1 cellular context compared by ENCODE assay signal in genomic region chr1:26404641-26405040, GRCh38.
TF ChIP-seq lines count a peak whose summit lies in the region.

No MANE protein-coding gene starts in this region.

TF ChIP-seq in HepG2, 621 proteins besides CTCF, POLR2A, EP300 and RAD21:
- TF ChIP-seq ZNF512B (CRISPR knock-in tag; IDR thresholded peaks at IDR 0.05; ENCODE audit: borderline replicate concordance) (no peak), ZEB1 (IDR thresholded peaks at IDR 0.05; ENCODE audit: insufficient replicate concordance, low read depth) (no peak), KDM3A (CRISPR knock-in tag; IDR thresholded peaks at IDR 0.05; ENCODE audit: low read depth) (no peak), TFDP2 (CRISPR knock-in tag; IDR thresholded peaks at IDR 0.05) (no peak), SP4 (CRISPR knock-in tag; IDR thresholded peaks at IDR 0.05) (no peak), CREM (IDR thresholded peaks at IDR 0.05) (no peak), CREM (CRISPR knock-in tag; IDR thresholded peaks at IDR 0.05) (no peak), ATRX (CRISPR knock-in tag; IDR thresholded peaks at IDR 0.05; ENCODE audit: borderline replicate concordance) (no peak), ZNF609 (CRISPR knock-in tag; IDR thresholded peaks at IDR 0.05; ENCODE audit: borderline replicate concordance) (no peak), TOE1 (CRISPR knock-in tag; IDR thresholded peaks at IDR 0.05) (no peak), DPF2 (CRISPR knock-in tag; IDR thresholded peaks at IDR 0.05; ENCODE audit: borderline replicate concordance, low read depth) (no peak), AGO2 (optimal IDR thresholded peaks at IDR 0.05; ENCODE audit: low read depth, low read length) (no peak), ELF1 (CRISPR knock-in tag; IDR thresholded peaks at IDR 0.05) (no peak), ISX (CRISPR knock-in tag; conservative IDR thresholded peaks at IDR 0.05) (no peak), CENPT (CRISPR knock-in tag; IDR thresholded peaks at IDR 0.05; ENCODE audit: low read depth) (no peak), MEIS1 (CRISPR knock-in tag; IDR thresholded peaks at IDR 0.05; ENCODE audit: borderline replicate concordance) (no peak), ZNF839 (CRISPR knock-in tag; IDR thresholded peaks at IDR 0.05; ENCODE audit: borderline replicate concordance) (no peak), ZNF20 (CRISPR knock-in tag; IDR thresholded peaks at IDR 0.05) (no peak), ZNF563 (CRISPR knock-in tag; IDR thresholded peaks at IDR 0.05) (no peak), FOXP1 (IDR thresholded peaks at IDR 0.05) (no peak), FOXP1 (CRISPR knock-in tag; IDR thresholded peaks at IDR 0.05) (no peak)
